In the genomic region with DNA sequence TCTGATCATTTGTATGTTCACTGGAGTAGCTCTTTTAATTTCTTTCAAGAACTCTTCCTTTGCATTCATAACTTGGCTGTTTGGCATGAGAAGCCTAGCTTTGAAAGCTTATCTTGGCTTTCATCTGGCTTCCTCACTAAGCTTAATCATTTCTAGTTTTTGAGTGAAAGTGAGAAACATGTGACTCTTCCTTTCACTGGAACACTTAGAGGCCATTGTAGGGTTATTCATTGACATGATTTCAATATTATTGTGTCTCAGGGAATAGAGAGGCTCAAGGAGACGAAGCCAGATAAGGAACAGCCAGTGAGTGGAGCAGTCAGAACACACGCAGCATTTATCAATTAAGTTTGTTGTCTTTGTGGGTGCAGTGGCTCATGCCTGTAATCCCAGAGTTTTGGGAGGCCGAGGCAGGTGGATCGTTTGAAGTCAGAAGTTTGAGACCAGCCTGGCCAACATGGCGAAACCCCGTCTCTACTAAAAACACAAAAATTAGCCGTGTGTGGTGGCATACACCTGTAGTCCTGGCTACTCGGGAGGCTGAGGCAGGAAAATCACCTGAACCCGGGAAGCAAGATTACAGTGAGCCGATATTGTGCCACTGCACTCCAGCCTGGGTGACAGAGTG, we compare ENCODE assay signal across 1 cellular context.
TF ChIP-seq lines count a peak whose summit lies in the region.

No MANE protein-coding gene starts in this region.

TF ChIP-seq in IMR-90, 13 proteins besides CTCF, POLR2A, EP300 and RAD21 (continued from another document):
- TF ChIP-seq, protein P1, sequence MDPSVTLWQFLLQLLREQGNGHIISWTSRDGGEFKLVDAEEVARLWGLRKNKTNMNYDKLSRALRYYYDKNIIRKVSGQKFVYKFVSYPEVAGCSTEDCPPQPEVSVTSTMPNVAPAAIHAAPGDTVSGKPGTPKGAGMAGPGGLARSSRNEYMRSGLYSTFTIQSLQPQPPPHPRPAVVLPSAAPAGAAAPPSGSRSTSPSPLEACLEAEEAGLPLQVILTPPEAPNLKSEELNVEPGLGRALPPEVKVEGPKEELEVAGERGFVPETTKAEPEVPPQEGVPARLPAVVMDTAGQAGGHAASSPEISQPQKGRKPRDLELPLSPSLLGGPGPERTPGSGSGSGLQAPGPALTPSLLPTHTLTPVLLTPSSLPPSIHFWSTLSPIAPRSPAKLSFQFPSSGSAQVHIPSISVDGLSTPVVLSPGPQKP (IDR thresholded peaks at IDR 0.05; ENCODE audit: borderline replicate concordance, low read depth, low read length), result no peak
